Comparison of ENCODE assay signal across 14 cellular contexts in the genomic region with DNA sequence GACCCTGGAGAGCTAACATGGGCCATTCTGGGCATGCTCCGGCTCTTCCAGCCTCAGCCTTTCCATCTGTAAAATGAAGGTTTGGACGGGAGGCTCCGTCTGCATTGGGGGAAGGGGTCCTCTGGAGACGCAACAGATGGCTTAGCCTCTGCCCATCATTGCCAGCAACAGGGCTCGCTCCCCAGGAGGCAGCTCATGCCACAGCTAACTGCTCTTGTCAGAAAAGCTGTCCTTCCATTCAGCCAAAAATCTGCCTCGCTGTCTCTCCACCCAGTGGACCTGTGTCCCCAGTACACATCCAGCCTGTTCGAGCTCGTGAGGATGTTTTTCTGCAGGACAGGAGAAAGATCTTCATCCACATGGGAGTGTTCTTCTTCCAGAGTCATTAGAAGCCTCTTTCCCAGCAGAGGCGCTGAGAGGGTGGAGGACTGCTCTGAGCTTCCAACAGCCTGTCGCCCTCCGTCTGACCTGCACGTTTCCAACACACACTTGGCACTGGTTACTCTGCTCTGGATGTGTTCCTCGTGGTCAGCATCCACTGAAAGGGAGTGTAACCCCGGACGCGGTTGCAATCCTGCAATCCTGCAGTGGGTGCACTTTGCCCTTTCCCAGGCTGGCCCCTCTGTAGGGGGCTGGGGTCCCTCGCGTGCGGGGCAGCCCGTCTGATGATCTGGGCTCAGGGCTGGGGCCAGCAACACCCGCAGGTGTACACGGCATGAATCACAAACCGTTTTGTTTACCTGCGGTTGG.
"Had no signal": no experiment of that assay in that cellular context is flagged by ENCODE, and none has a peak within 500 bp of the region (broad histone marks: within the 10 kb centered on the region; RNA-seq: fewer than 3 reads in every experiment).

No MANE protein-coding gene starts in this region.

- DNase-seq: activated CD4-positive, alpha-beta T cell treated with anti-CD3 and anti-CD28 coated beads, Interleukin-2, amount 50 U/mL, for 48 hours; activated naive CD4-positive, alpha-beta T cell treated with Interleukin-2 at 50 U/mL for 16 hours; activated T-cell treated with anti-CD3 and anti-CD28 coated beads, Interleukin-2, amount 50 U/mL, for 72 hours; cortex of kidney; effector memory CD8-positive, alpha-beta T cell; hypothalamus; naive B cell; right lobe of liver; stimulated activated naive CD4-positive, alpha-beta T cell had no signal

- H3K9me3 ChIP-seq: neutrophil, prostate gland, right lobe of liver had no signal

- H3K4me3 ChIP-seq: lung, prostate gland, right lobe of liver, upper lobe of left lung had no signal

- H3K27ac ChIP-seq: epithelial cell of prostate, neutrophil, prostate gland, right lobe of liver, upper lobe of left lung had no signal

- H3K4me1 ChIP-seq: prostate gland, right lobe of liver, upper lobe of left lung had no signal

- H3K27me3 ChIP-seq: neutrophil, right lobe of liver, upper lobe of left lung had no signal

- H3K36me3 ChIP-seq: neutrophil, prostate gland, right lobe of liver, upper lobe of left lung had no signal
